Comparison of ENCODE assay signal across 9 cellular contexts in genomic region chr5:16784843-16785791, GRCh38.
DNase-seq lines count a peak whose midpoint lies in the region; ATAC-seq, FAIRE-seq and TF ChIP-seq lines count a peak whose summit lies in the region.
"Had no signal": no experiment of that assay in that cellular context is flagged by ENCODE, and none has a peak within 500 bp of the region (broad histone marks: within the 10 kb centered on the region; RNA-seq: fewer than 3 reads in every experiment).

No MANE protein-coding gene starts in this region.

- no peak overlapping the region for H4K8ac ChIP-seq in H1 (ENCODE audit: extremely low read depth, insufficient read depth, low read length)

- TF ChIP-seq CTCF in H1 (IDR thresholded peaks at IDR 0.05; ENCODE audit: control extremely low read depth in 1 of 3, insufficient read depth in 1 of 3, low read depth in 1 of 3, low read length in 3 of 3) (no peak), D721Med (IDR thresholded peaks at IDR 0.05; ENCODE audit: insufficient read depth, missing control alignments) (no peak)

- H2BK120ac ChIP-seq in H1 (replicated peaks; ENCODE audit: low read depth, low read length) = no peak overlapping the region

- H3K79me2 ChIP-seq in H1 (ENCODE audit: control insufficient read depth in 1 of 2, insufficient read depth in 2 of 2, low read length in 2 of 2) = peaks cover 0 to 7% of the 10 kb centered on the region in 2 experiments; a peak in 1 of 4 replicates

- H4K20me1 ChIP-seq in H1 (replicated peaks in 1 of 2; ENCODE audit: control insufficient read depth in 1 of 2, insufficient read depth in 2 of 2, low read length in 2 of 2) = no peaks in the 10 kb centered on the region

- FAIRE-seq in H1 (lab: Jason Lieb, UNC) (no peak), D721Med (lab: Jason Lieb, UNC) (no peak)

- no peak overlapping the region for H3K4ac ChIP-seq in H1 (replicated peaks; ENCODE audit: insufficient read length, low read depth, low read length)

- H3K4me3 ChIP-seq in H1 (ENCODE audit: extremely low read depth in 1 of 4, insufficient read depth in 2 of 4, low read depth in 3 of 4, low read length in 4 of 4) = no peak overlapping the region
- H3K4me3 ChIP-seq: heart right ventricle had no signal

- DNase-seq in activated naive CD4-positive, alpha-beta T cell treated with anti-CD3 and anti-CD28 coated beads for 36 hours = peak; percentile 70
- DNase-seq in activated naive CD4-positive, alpha-beta T cell treated with anti-CD3 and anti-CD28 coated beads, Interleukin-2, amount 10 ng/mL, durations not matched to agents 7 days and 5 days = no peak
- DNase-seq in H1 (ENCODE audit: low read depth in 1 of 2, low spot score in 2 of 2) (no peak), left colon (no peak), GM19240 (ENCODE audit: insufficient read length, low spot score) (no peak), D721Med (ENCODE audit: insufficient read length, low spot score) (no peak)
- peak; percentile 3 to 60 for DNase-seq in stimulated activated naive CD8-positive, alpha-beta T cell treated with anti-CD3 and anti-CD28 coated beads, Interleukin-15, amount 100 ng/mL, for 72 hours
- DNase-seq: heart right ventricle had no signal

- no peak overlapping the region for H2BK15ac ChIP-seq in H1 (ENCODE audit: low read length)

- no peak overlapping the region for H2AFZ ChIP-seq in H1 (ENCODE audit: low read length)

- TF ChIP-seq EP300 in H1 (IDR thresholded peaks at IDR 0.05; ENCODE audit: borderline replicate concordance in 1 of 2, low read depth in 2 of 2, low read length in 2 of 2) = no peak

- H3K27me3 Mint-ChIP-seq in activated naive CD4-positive, alpha-beta T cell treated with anti-CD3 and anti-CD28 coated beads for 36 hours (ENCODE audit: low read depth) = no peaks in the 10 kb centered on the region
- no peaks in the 10 kb centered on the region for H3K27me3 Mint-ChIP-seq in activated naive CD4-positive, alpha-beta T cell treated with anti-CD3 and anti-CD28 coated beads, Interleukin-2, amount 10 ng/mL, durations not matched to agents 7 days and 5 days
- H3K27me3 Mint-ChIP-seq in stimulated activated naive CD8-positive, alpha-beta T cell treated with anti-CD3 and anti-CD28 coated beads, Interleukin-15, amount 100 ng/mL, for 72 hours = peaks cover 8% of the 10 kb centered on the region

- H3K4me1 ChIP-seq in H1 (replicated peaks in 1 of 4; ENCODE audit: control insufficient read depth in 3 of 4, insufficient read depth in 4 of 4, low read length in 3 of 4) = no peaks in the 10 kb centered on the region

- no peak overlapping the region for H3K27ac Mint-ChIP-seq in activated naive CD4-positive, alpha-beta T cell treated with anti-CD3 and anti-CD28 coated beads for 36 hours
- H3K27ac Mint-ChIP-seq in activated naive CD4-positive, alpha-beta T cell treated with anti-CD3 and anti-CD28 coated beads, Interleukin-2, amount 10 ng/mL, durations not matched to agents 7 days and 5 days = no peak overlapping the region
- peak overlapping the region in 1 of 2 donors; percentile 27 for H3K27ac Mint-ChIP-seq in stimulated activated naive CD8-positive, alpha-beta T cell treated with anti-CD3 and anti-CD28 coated beads, Interleukin-15, amount 100 ng/mL, for 72 hours

- no peak overlapping the region for H3K9ac ChIP-seq in H1 (replicated peaks in 1 of 4; ENCODE audit: extremely low read depth in 1 of 4, low read depth in 3 of 4, low read length in 3 of 4)

- no peak overlapping the region for H3K56ac ChIP-seq in H1 (replicated peaks; ENCODE audit: insufficient read length, low read depth, low read length)

- 82% methylated on average over 26 of the region's 26 CpGs; no CpG with 5 or more reads in 1 of the 2 experiments for WGBS in H1 (ENCODE audit: extremely low coverage in 1 of 2, insufficient coverage in 1 of 2, insufficient read length in 1 of 2, insufficient replicate concordance in 2 of 2, low coverage in 1 of 2, low lambda C conversion rate in 2 of 2, missing lambda C conversion rate in 1 of 2), 2 experiments

- CTCF ChIA-PET in activated naive CD4-positive, alpha-beta T cell treated with anti-CD3 and anti-CD28 coated beads for 36 hours (lab: Charles Lee) = interaction anchor here (0.6 to 1.2 kb wide), 2 partner anchors 262 to 405 kb away, joined by 3 to 4 read pairs; no protein-coding TSS in a partner anchor
- CTCF ChIA-PET in activated naive CD4-positive, alpha-beta T cell treated with anti-CD3 and anti-CD28 coated beads, Interleukin-2, amount 10 ng/mL, durations not matched to agents 7 days and 5 days (lab: Charles Lee) = no interaction called here
- CTCF ChIA-PET in H1 (lab: Charles Lee; ENCODE audit: partially characterized antibody) = interaction anchor here (0.7 to 5.9 kb wide), 5 partner anchors 43 to 1409 kb away, joined by 3 to 34 read pairs (median 4); no protein-coding TSS in a partner anchor

- H3K79me1 ChIP-seq in H1 (ENCODE audit: low read depth, low read length) = peaks cover 2% of the 10 kb centered on the region; the same call in 1 of the 2 replicates

- H2BK20ac ChIP-seq in H1 (ENCODE audit: low read length) = no peak overlapping the region

- no peaks in the 10 kb centered on the region for H3K27me3 ChIP-seq in H1 (replicated peaks in 1 of 4; ENCODE audit: control insufficient read depth in 3 of 4, extremely low read depth in 1 of 4, insufficient read depth in 3 of 4, low read length in 3 of 4)
- H3K27me3 ChIP-seq: heart right ventricle had no signal

- H2AK5ac ChIP-seq in H1 (ENCODE audit: low read depth, low read length) = no peak overlapping the region

- peak; percentile 99 for ATAC-seq in HG03378 (IDR thresholded peaks at IDR 0.05; ENCODE audit: unreplicated experiment)
- peak; percentile 99 for ATAC-seq in stimulated activated naive CD8-positive, alpha-beta T cell treated with anti-CD3 and anti-CD28 coated beads, Interleukin-15, amount 100 ng/mL, for 72 hours
- ATAC-seq in left colon = no peak

- TF ChIP-seq POLR2A in H1 (IDR thresholded peaks at IDR 0.05; ENCODE audit: control extremely low read depth in 1 of 2, low read depth in 2 of 2, low read length in 2 of 2) = no peak

- no peaks in the 10 kb centered on the region for H3K9me3 Mint-ChIP-seq in activated naive CD4-positive, alpha-beta T cell treated with anti-CD3 and anti-CD28 coated beads for 36 hours
- H3K9me3 Mint-ChIP-seq in activated naive CD4-positive, alpha-beta T cell treated with anti-CD3 and anti-CD28 coated beads, Interleukin-2, amount 10 ng/mL, durations not matched to agents 7 days and 5 days = no peaks in the 10 kb centered on the region
- H3K9me3 Mint-ChIP-seq in stimulated activated naive CD8-positive, alpha-beta T cell treated with anti-CD3 and anti-CD28 coated beads, Interleukin-15, amount 100 ng/mL, for 72 hours = no peaks in the 10 kb centered on the region

- H3K4me3 Mint-ChIP-seq in activated naive CD4-positive, alpha-beta T cell treated with anti-CD3 and anti-CD28 coated beads for 36 hours = no peak overlapping the region
- H3K4me3 Mint-ChIP-seq in activated naive CD4-positive, alpha-beta T cell treated with anti-CD3 and anti-CD28 coated beads, Interleukin-2, amount 10 ng/mL, durations not matched to agents 7 days and 5 days = no peak overlapping the region
- no peak overlapping the region for H3K4me3 Mint-ChIP-seq in stimulated activated naive CD8-positive, alpha-beta T cell treated with anti-CD3 and anti-CD28 coated beads, Interleukin-15, amount 100 ng/mL, for 72 hours

- H3K27ac ChIP-seq in H1 (ENCODE audit: low read depth, low read length) = no peak overlapping the region
- H3K27ac ChIP-seq: heart right ventricle had no signal

- H3K18ac ChIP-seq in H1 (ENCODE audit: extremely low read depth, low read length) = no peak overlapping the region

- H3K9me3 ChIP-seq in H1 (ENCODE audit: insufficient read depth in 2 of 2, low read depth in 1 of 2, low read length in 1 of 2) = no peaks in the 10 kb centered on the region
- H3K9me3 ChIP-seq: heart right ventricle had no signal

- H2BK12ac ChIP-seq in H1 (ENCODE audit: low read depth, low read length) = no peak overlapping the region

- H3K36me3 ChIP-seq in H1 (ENCODE audit: control insufficient read depth in 2 of 4, insufficient read depth in 4 of 4, low read length in 3 of 4) = no peaks in the 10 kb centered on the region; a peak in 1 of 8 replicates

- H4K5ac ChIP-seq in H1 (ENCODE audit: insufficient read length, low read depth, low read length) = no peak overlapping the region

- intact Hi-C loops in activated naive CD4-positive, alpha-beta T cell treated with anti-CD3 and anti-CD28 coated beads for 36 hours (cut with micrococcal nuclease) = loop anchor here (1.0 to 10.0 kb wide), 4 partner anchors 90 to 396 kb away; no protein-coding TSS in a partner anchor
- intact Hi-C loops in left colon (cut with DNase I, micrococcal nuclease) = no loop called here

- no peak overlapping the region for H3K23ac ChIP-seq in H1 (ENCODE audit: insufficient read length)

- no peaks in the 10 kb centered on the region for H3K23me2 ChIP-seq in H1 (ENCODE audit: low read depth, low read length)

- H3K14ac ChIP-seq in H1 (ENCODE audit: insufficient read length) = no peak overlapping the region

- TF ChIP-seq RAD21 in H1 (IDR thresholded peaks at IDR 0.05 in 1 of 2, conservative IDR thresholded peaks at IDR 0.05 in 1 of 2; ENCODE audit: low read depth in 2 of 2, low read length in 2 of 2) = no peak

- POLR2A ChIA-PET in H1 (lab: Charles Lee; ENCODE audit: partially characterized antibody) = no interaction called here

- no peak overlapping the region for H3K4me2 ChIP-seq in H1 (ENCODE audit: insufficient read depth in 1 of 2, low read depth in 2 of 2, low read length in 2 of 2)

- peaks cover 18% of the 10 kb centered on the region for H3K4me1 Mint-ChIP-seq in activated naive CD4-positive, alpha-beta T cell treated with anti-CD3 and anti-CD28 coated beads for 36 hours (ENCODE audit: low read depth)
- no peaks in the 10 kb centered on the region for H3K4me1 Mint-ChIP-seq in activated naive CD4-positive, alpha-beta T cell treated with anti-CD3 and anti-CD28 coated beads, Interleukin-2, amount 10 ng/mL, durations not matched to agents 7 days and 5 days
- H3K4me1 Mint-ChIP-seq in stimulated activated naive CD8-positive, alpha-beta T cell treated with anti-CD3 and anti-CD28 coated beads, Interleukin-15, amount 100 ng/mL, for 72 hours = peaks cover 17% of the 10 kb centered on the region

- no peak overlapping the region for H4K91ac ChIP-seq in H1 (replicated peaks; ENCODE audit: insufficient read length, low read length)

- no peaks in the 10 kb centered on the region for H3K36me3 Mint-ChIP-seq in activated naive CD4-positive, alpha-beta T cell treated with anti-CD3 and anti-CD28 coated beads for 36 hours (ENCODE audit: low read depth)
- no peaks in the 10 kb centered on the region for H3K36me3 Mint-ChIP-seq in activated naive CD4-positive, alpha-beta T cell treated with anti-CD3 and anti-CD28 coated beads, Interleukin-2, amount 10 ng/mL, durations not matched to agents 7 days and 5 days

- H2BK5ac ChIP-seq in H1 (ENCODE audit: low read depth, low read length) = peak overlapping the region; percentile 68; the same call in 1 of the 2 replicates

TF ChIP-seq in H1, 55 proteins besides CTCF, POLR2A, EP300 and RAD21 (continues in another document):
- no peak for TF ChIP-seq CHD1 (IDR thresholded peaks at IDR 0.05; ENCODE audit: low read depth, low read length)

Comparison
In these comparisons a context has a peak if more than half of its experiments do, and no peak if none do; other contexts are left out.
1. DNase-seq: peak in activated naive CD4-positive, alpha-beta T cell treated with anti-CD3 and anti-CD28 coated beads for 36 hours (single experiment) and stimulated activated naive CD8-positive, alpha-beta T cell treated with anti-CD3 and anti-CD28 coated beads, Interleukin-15, amount 100 ng/mL, for 72 hours (2 of 2); none in activated naive CD4-positive, alpha-beta T cell treated with anti-CD3 and anti-CD28 coated beads, Interleukin-2, amount 10 ng/mL, durations not matched to agents 7 days and 5 days (single experiment), H1 (0 of 2), left colon (0 of 2), GM19240 (single experiment) and D721Med (single experiment).